Comparison of ENCODE assay signal across 9 cellular contexts in genomic region chr22:18093661-18094060, GRCh38. TPM values are rescaled to one million over a fixed set of nuclear protein-coding genes. Genes with fewer than 3 reads are reported as not detected.
"Had no signal": no experiment of that assay in that cellular context is flagged by ENCODE, and none has a peak within 500 bp of the region (broad histone marks: within the 10 kb centered on the region; RNA-seq: fewer than 3 reads in every experiment).

No MANE protein-coding gene starts in this region.

- H3K4me3 ChIP-seq: GM23248, HAP-1 had no signal

- H3K27ac ChIP-seq: GM23248, HL-60 had no signal

- H3K9me3 ChIP-seq: HAP-1 had no signal

- H3K27me3 Mint-ChIP-seq: IgD-negative memory B cell had no signal

- DNase-seq: GM23248, KBM-7 had no signal

- H3K4me1 ChIP-seq: HAP-1 had no signal

- FAIRE-seq: H1, H54, HepG2 had no signal

- ATAC-seq: HCT116, HepG2 had no signal

- H2AFZ ChIP-seq: GM23248 had no signal

- H3K9me3 Mint-ChIP-seq: IgD-negative memory B cell had no signal

RNA-seq across cellular contexts. Expression of gene TUBA8, which starts 16.9 kb away (rescaled TPM):
- polyA plus RNA-seq: GM23248 had no signal
